8 cellular contexts compared by ENCODE assay signal in the genomic region with DNA sequence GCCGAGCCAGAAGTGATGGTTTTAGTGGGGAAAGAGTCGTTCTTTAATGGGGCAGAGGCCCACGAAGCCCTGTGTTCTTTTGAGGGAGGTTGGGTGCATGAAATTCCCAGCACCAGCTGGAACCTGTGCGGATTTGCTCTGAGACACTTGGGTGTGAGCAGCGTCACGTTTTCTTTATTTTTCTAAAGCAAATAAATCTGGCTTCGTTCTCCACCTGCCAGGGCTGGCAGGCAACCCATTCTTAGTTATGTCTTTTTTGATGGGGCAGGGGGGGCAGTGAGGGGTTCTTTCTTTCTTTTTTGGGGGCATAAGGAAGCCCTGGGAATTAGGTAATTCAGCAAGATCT.
DNase-seq lines count a peak whose midpoint lies in the region; ATAC-seq, FAIRE-seq and TF ChIP-seq lines count a peak whose summit lies in the region.

No MANE protein-coding gene starts in this region.

- no peak for TF ChIP-seq POLR2A in A549 (IDR thresholded peaks at IDR 0.05; ENCODE audit: low read length)
- TF ChIP-seq POLR2A in erythroblast (IDR thresholded peaks at IDR 0.05; ENCODE audit: low read length): no peak

- TF ChIP-seq EP300 in A549 (IDR thresholded peaks at IDR 0.05): no peak

- H3K4me1 ChIP-seq in A549 (peaks cover 24% of the 10 kb centered on the region), left lung (no peaks in the 10 kb centered on the region)

- peak overlapping the region; percentile 79 to 87 for H3K27ac ChIP-seq in A549
- H3K27ac ChIP-seq in left lung: no peak overlapping the region

- H3K4me3 ChIP-seq in A549 (peak overlapping the region; percentile 12; the same call in 1 of the 3 replicates), left lung (no peak overlapping the region)

- H3K4me2 ChIP-seq in A549: peak overlapping the region; percentile 70

- POLR2A ChIA-PET in A549 (lab: Yijun Ruan, JAX): interaction anchor here (1.0 to 1.3 kb wide), 4 partner anchors 8 to 576 kb away, joined by 3 to 7 read pairs (median 3); a partner anchor contains a TSS

- intact Hi-C loops in left lung (cut with DNase I): no loop called here

- ATAC-seq in A549 (peak; percentile 67 to 77), left lung (peak; percentile 52), omental fat pad (ENCODE audit: low FRiP score) (no peak)

- TF ChIP-seq RAD21 in A549 (conservative IDR thresholded peaks at IDR 0.05 in 1 of 2, IDR thresholded peaks at IDR 0.05 in 1 of 2): peak in 1 of 2 experiments; percentile 26; a peak in 2 of 5 replicates

- FAIRE-seq in A549 (lab: Jason Lieb, UNC): peak; percentile 36
- FAIRE-seq in HTR-8/SVneo (lab: Jason Lieb, UNC): no peak

- H3K9me3 ChIP-seq in A549: peaks cover 13% of the 10 kb centered on the region; the same call in 2 of the 3 replicates
- H3K9me3 ChIP-seq in left lung: no peaks in the 10 kb centered on the region

- DNase-seq in A549 (ENCODE audit: low read depth in 1 of 2, low spot score in 1 of 2): peak; percentile 41 to 72
- DNase-seq in HTR-8/SVneo (ENCODE audit: insufficient read length, low spot score): peak; percentile 45
- peak; percentile 82 to 84 for DNase-seq in SHP77 (lab: John Stamatoyannopoulos, UW)
- no peak for DNase-seq in left lung
- DNase-seq in activated T-cell treated with anti-CD3 and anti-CD28 coated beads, Interleukin-2, amount 50 U/mL, for 1 hour: no peak
- DNase-seq in omental fat pad (ENCODE audit: low spot score): no peak
- DNase-seq in stimulated activated CD4-positive, alpha-beta T cell treated with anti-CD3 and anti-CD28 coated beads, Interleukin-12 subunit alpha, Interleukin-12 subunit beta, amount 100 ng/mL, for 4 hours: no peak
- no peak for DNase-seq in erythroblast (lab: John Stamatoyannopoulos, UW)

- no peaks in the 10 kb centered on the region for H3K27me3 ChIP-seq in left lung

- no peaks in the 10 kb centered on the region for H3K36me3 ChIP-seq in left lung

- 1% methylated on average over 7 of the region's 7 CpGs for WGBS in A549 (ENCODE audit: missing lambda C conversion rate)

- CTCF ChIA-PET in A549 (lab: Yijun Ruan, JAX): interaction anchor here (0.6 to 1.1 kb wide), 3 partner anchors 10 to 462 kb away, joined by 3 read pairs; no protein-coding TSS in a partner anchor

- TF ChIP-seq CTCF in A549 (IDR thresholded peaks at IDR 0.05) (no peak), left lung (IDR thresholded peaks at IDR 0.05) (no peak), omental fat pad (IDR thresholded peaks at IDR 0.05) (no peak)

TF ChIP-seq in A549, 52 proteins besides CTCF, POLR2A, EP300 and RAD21:
- TF ChIP-seq JUN (IDR thresholded peaks at IDR 0.05): peak in 1 of 2 experiments; percentile 36; a peak in 2 of 5 replicates
- no peak for TF ChIP-seq TP53 (CRISPR knock-in tag; IDR thresholded peaks at IDR 0.05)
- peak; percentile 54 for TF ChIP-seq BHLHE40 (IDR thresholded peaks at IDR 0.05; ENCODE audit: low read depth, low read length)
- peak in 1 of 2 experiments; percentile 16; a peak in 1 of 4 replicates for TF ChIP-seq CEBPB (IDR thresholded peaks at IDR 0.05)
- TF ChIP-seq, protein P1, sequence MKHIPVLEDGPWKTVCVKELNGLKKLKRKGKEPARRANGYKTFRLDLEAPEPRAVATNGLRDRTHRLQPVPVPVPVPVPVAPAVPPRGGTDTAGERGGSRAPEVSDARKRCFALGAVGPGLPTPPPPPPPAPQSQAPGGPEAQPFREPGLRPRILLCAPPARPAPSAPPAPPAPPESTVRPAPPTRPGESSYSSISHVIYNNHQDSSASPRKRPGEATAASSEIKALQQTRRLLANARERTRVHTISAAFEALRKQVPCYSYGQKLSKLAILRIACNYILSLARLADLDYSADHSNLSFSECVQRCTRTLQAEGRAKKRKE (CRISPR knock-in tag; IDR thresholded peaks at IDR 0.05; ENCODE audit: low read depth): 0 out of 2 replicates have a peak, but pooled peaks have one; percentile 20

Comparison
In these comparisons a context has a peak if more than half of its experiments do, and no peak if none do; other contexts are left out.
1. DNase-seq: peak in A549 (2 of 2), HTR-8/SVneo (single experiment) and SHP77 (2 of 2); none in left lung (0 of 2), activated T-cell treated with anti-CD3 and anti-CD28 coated beads, Interleukin-2, amount 50 U/mL, for 1 hour (single experiment), omental fat pad (single experiment), stimulated activated CD4-positive, alpha-beta T cell treated with anti-CD3 and anti-CD28 coated beads, Interleukin-12 subunit alpha, Interleukin-12 subunit beta, amount 100 ng/mL, for 4 hours (single experiment) and erythroblast (0 of 2).
2. H3K27ac ChIP-seq: peak in A549 (2 of 2); none in left lung (0 of 2).